ENCODE assay signal across 9 cellular contexts in the genomic region with DNA sequence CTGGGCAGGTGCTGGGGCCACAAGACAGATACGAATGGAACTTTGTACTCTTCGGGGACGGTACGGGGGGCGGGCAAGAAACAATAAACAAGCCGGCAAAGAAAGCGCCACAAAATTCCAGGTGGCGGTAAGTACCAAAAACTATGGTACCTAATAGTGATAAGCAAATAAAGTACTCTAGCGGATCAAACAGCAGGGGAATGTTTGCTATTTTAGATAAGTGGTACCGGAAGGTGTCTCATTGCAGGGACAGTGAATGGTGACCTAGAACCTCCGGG. TPM values are rescaled to one million over a fixed set of nuclear protein-coding genes. Genes with fewer than 3 reads are reported as not detected.
DNase-seq lines count a peak whose midpoint lies in the region; ATAC-seq and TF ChIP-seq lines count a peak whose summit lies in the region.
"Had no signal": no experiment of that assay in that cellular context is flagged by ENCODE, and none has a peak within 500 bp of the region (broad histone marks: within the 10 kb centered on the region; RNA-seq: fewer than 3 reads in every experiment).

No MANE protein-coding gene starts in this region.

- H3K27me3 ChIP-seq in mucosa of rectum (ENCODE audit: control insufficient read depth in 2 of 2, insufficient read depth in 2 of 2, low read length in 2 of 2) (no peaks in the 10 kb centered on the region), vagina (no peaks in the 10 kb centered on the region), thyroid gland (no peaks in the 10 kb centered on the region)

- 64 to 66% methylated on average over 11 of the region's 11 CpGs for whole genome bisulfite sequencing in thyroid gland, 2 donors

- H3K9me3 Mint-ChIP-seq in stimulated activated naive CD8-positive, alpha-beta T cell treated with anti-CD3 and anti-CD28 coated beads, Interleukin-15, Interleukin-2, amounts not matched to agents 100 ng/mL and 50 ng/mL, for 24 hours, result no peaks in the 10 kb centered on the region

- H3K9me3 ChIP-seq in mucosa of rectum (ENCODE audit: control insufficient read depth in 2 of 2, low read length in 2 of 2) (no peaks in the 10 kb centered on the region), vagina (no peaks in the 10 kb centered on the region), thyroid gland (no peaks in the 10 kb centered on the region)

- H3K4me3 ChIP-seq in cardiac fibroblast (replicated peaks in 1 of 2; ENCODE audit: low read depth in 2 of 2, low read length in 2 of 2), result peak overlapping the region; percentile 40 to 45
- H3K4me3 ChIP-seq in mucosa of rectum (ENCODE audit: low read length in 2 of 2), result peak overlapping the region; percentile 72
- H3K4me3 ChIP-seq in vagina, result peak overlapping the region; percentile 43 to 45
- H3K4me3 ChIP-seq in thyroid gland (replicated peaks in 1 of 3), result peak overlapping the region in 1 of 3 donors; percentile 28

- H3K36me3 Mint-ChIP-seq in stimulated activated naive CD8-positive, alpha-beta T cell treated with anti-CD3 and anti-CD28 coated beads, Interleukin-15, Interleukin-2, amounts not matched to agents 100 ng/mL and 50 ng/mL, for 24 hours (ENCODE audit: low read depth), result no peaks in the 10 kb centered on the region

- H3K9ac ChIP-seq in mucosa of rectum (ENCODE audit: low read depth in 1 of 2, low read length in 2 of 2), result peak overlapping the region; percentile 63 to 73

- H3K36me3 ChIP-seq in mucosa of rectum (ENCODE audit: control insufficient read depth in 2 of 2, insufficient read depth in 2 of 2, low read length in 2 of 2) (no peaks in the 10 kb centered on the region), vagina (no peaks in the 10 kb centered on the region), thyroid gland (no peaks in the 10 kb centered on the region)

- H3K4me3 Mint-ChIP-seq in stimulated activated naive CD8-positive, alpha-beta T cell treated with anti-CD3 and anti-CD28 coated beads, Interleukin-15, Interleukin-2, amounts not matched to agents 100 ng/mL and 50 ng/mL, for 24 hours, result peak overlapping the region; percentile 67

- H3K27ac Mint-ChIP-seq in stimulated activated naive CD8-positive, alpha-beta T cell treated with anti-CD3 and anti-CD28 coated beads, Interleukin-15, Interleukin-2, amounts not matched to agents 100 ng/mL and 50 ng/mL, for 24 hours, result peak overlapping the region; percentile 76

- TF ChIP-seq POLR2A in vagina (IDR thresholded peaks at IDR 0.05) (no peak), thyroid gland (IDR thresholded peaks at IDR 0.05) (no peak)

- H3K27ac ChIP-seq in mucosa of rectum (ENCODE audit: low read depth in 2 of 2, low read length in 2 of 2), result peak overlapping the region; percentile 22 to 38
- H3K27ac ChIP-seq in vagina, result peak overlapping the region; percentile 56
- H3K27ac ChIP-seq in thyroid gland, result peak overlapping the region in 1 of 3 donors; percentile 58

- TF ChIP-seq CTCF in cardiac fibroblast (IDR thresholded peaks at IDR 0.05; ENCODE audit: low read depth, low read length), result no peak
- no peak for TF ChIP-seq CTCF in vagina (IDR thresholded peaks at IDR 0.05)
- TF ChIP-seq CTCF in thyroid gland (IDR thresholded peaks at IDR 0.05), result no peak

- ATAC-seq in stimulated activated naive CD8-positive, alpha-beta T cell treated with anti-CD3 and anti-CD28 coated beads, Interleukin-15, Interleukin-2, amounts not matched to agents 100 U/mL and 50 U/mL, for 24 hours, result no peak
- no peak for ATAC-seq in GM18907 (IDR thresholded peaks at IDR 0.05; ENCODE audit: unreplicated experiment)

- H3K4me1 ChIP-seq in mucosa of rectum (ENCODE audit: control insufficient read depth in 2 of 2, insufficient read depth in 2 of 2, low read length in 2 of 2) (peaks cover 4% of the 10 kb centered on the region in 2 donors), vagina (peaks cover 25% of the 10 kb centered on the region), thyroid gland (peaks cover 0 to 15% of the 10 kb centered on the region in 2 donors)

- peaks cover 25% of the 10 kb centered on the region for H3K4me1 Mint-ChIP-seq in stimulated activated naive CD8-positive, alpha-beta T cell treated with anti-CD3 and anti-CD28 coated beads, Interleukin-15, Interleukin-2, amounts not matched to agents 100 ng/mL and 50 ng/mL, for 24 hours (ENCODE audit: low read depth)

- H3K27me3 Mint-ChIP-seq in stimulated activated naive CD8-positive, alpha-beta T cell treated with anti-CD3 and anti-CD28 coated beads, Interleukin-15, Interleukin-2, amounts not matched to agents 100 ng/mL and 50 ng/mL, for 24 hours, result peaks cover 10% of the 10 kb centered on the region

- DNase-seq in stimulated activated naive CD8-positive, alpha-beta T cell treated with anti-CD3 and anti-CD28 coated beads, Interleukin-15, Interleukin-2, amounts not matched to agents 100 U/mL and 50 U/mL, for 24 hours, result no peak
- no peak for DNase-seq in cardiac fibroblast (ENCODE audit: low read depth in 2 of 2)
- DNase-seq in vagina (ENCODE audit: extremely low spot score in 2 of 2), result no peak
- no peak for DNase-seq in NOMO-1 treated with dmso at 0.1 percent for 144 hours (lab: John Stamatoyannopoulos, UW; ENCODE audit: unreplicated experiment)
- no peak for DNase-seq in thyroid gland
- DNase-seq: SHP77 treated with DMSO at 0.1 percent for 48 hours had no signal

- intact Hi-C loops in vagina (cut with DNase I), result no loop called here
- intact Hi-C loops in thyroid gland (cut with DNase I), result loop anchor here (5.0 to 10.0 kb wide), 2 partner anchors 56 to 208 kb away; partner anchors contain the start of genes NQO2 and SERPINB1

RNA-seq across cellular contexts. Expression of gene RIPK1, which starts 15.1 kb away (rescaled TPM):
- total RNA-seq in vagina (27.0 TPM), thyroid gland (10 to 100 TPM; 26.2 to 33.5 (median 29.0) TPM)

RNA-seq across cellular contexts. Expression of gene NQO2, which starts 53.5 kb away (rescaled TPM):
- 11.8 TPM for total RNA-seq in vagina
- total RNA-seq in thyroid gland, result 10 to 100 TPM; 20.7 to 43.0 (median 36.3) TPM
